ENCODE assay signal across 1 cellular context in genomic region chr6:156597130-156597529, GRCh38.
TF ChIP-seq lines count a peak whose summit lies in the region.

No MANE protein-coding gene starts in this region.

TF ChIP-seq in GM23338, 12 proteins besides CTCF, POLR2A, EP300 and RAD21 (continued from another document):
- no peak for TF ChIP-seq REST (IDR thresholded peaks at IDR 0.05; ENCODE audit: unreplicated experiment)
- TF ChIP-seq ZNF331 (CRISPR knock-in tag; IDR thresholded peaks at IDR 0.05; ENCODE audit: low read depth), result no peak
- TF ChIP-seq ZNF114 (CRISPR knock-in tag; IDR thresholded peaks at IDR 0.05), result no peak
- TF ChIP-seq EZH2phosphoT487 (IDR thresholded peaks at IDR 0.05; ENCODE audit: unreplicated experiment), result no peak
- no peak for TF ChIP-seq ETS1 (IDR thresholded peaks at IDR 0.05)
- no peak for TF ChIP-seq CREB1 (CRISPR knock-in tag; IDR thresholded peaks at IDR 0.05; ENCODE audit: low read depth)
